28 cellular contexts compared by ENCODE assay signal in the genomic region with DNA sequence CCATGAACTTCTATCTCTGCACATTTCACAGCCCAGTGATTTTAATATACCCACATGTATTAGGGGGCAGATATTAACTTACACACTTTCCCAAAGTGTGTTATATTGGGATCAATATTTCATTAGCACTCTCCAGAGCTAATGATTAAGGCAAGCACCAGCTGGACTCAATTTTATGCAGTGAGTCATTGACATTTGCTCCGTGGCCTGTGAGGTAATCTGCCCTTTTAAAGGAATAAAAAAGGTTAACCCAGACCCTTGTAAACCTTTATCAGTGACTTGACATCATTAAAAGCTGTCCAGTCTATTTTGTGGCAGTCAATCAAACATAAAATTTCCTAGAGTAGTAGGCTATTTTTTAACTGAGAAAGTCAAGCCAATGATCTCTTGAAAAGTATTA.
"Had no signal": no experiment of that assay in that cellular context is flagged by ENCODE, and none has a peak within 500 bp of the region (broad histone marks: within the 10 kb centered on the region; RNA-seq: fewer than 3 reads in every experiment).

No MANE protein-coding gene starts in this region.

- H3K9me3 ChIP-seq: MG63, SK-N-SH had no signal

- H3K27ac ChIP-seq: brain microvascular endothelial cell, cardiac muscle cell had no signal

- H3K4me3 ChIP-seq: cardiac muscle cell, MG63 had no signal

- DNase-seq: activated B cell treated with CpG ODN at 0.5 μM for 24 hours; activated CD4-positive, alpha-beta T cell treated with anti-CD3 and anti-CD28 coated beads for 1 hour; activated CD4-positive, alpha-beta T cell treated with anti-CD3 and anti-CD28 coated beads, Interleukin-2, amount 10 ng/mL, durations not matched to agents 24 days and 14 days; activated CD4-positive, alpha-beta T cell treated with anti-CD3 and anti-CD28 coated beads, Interleukin-2, amount 50 U/mL, for 48 hours; activated CD8-positive, alpha-beta memory T cell treated with anti-CD3 and anti-CD28 coated beads, Interleukin-2, amount 10 ng/mL, durations not matched to agents 7 days and 5 days; activated effector memory CD4-positive, alpha-beta T cell treated with Interleukin-2 at 50 U/mL for 16 hours; activated naive CD4-positive, alpha-beta T cell treated with Interleukin-2 at 50 U/mL for 16 hours; activated naive CD8-positive, alpha-beta T cell treated with anti-CD3 and anti-CD28 coated beads, Interleukin-2, amount 50 U/mL, for 24 hours; activated T-cell treated with anti-CD3 and anti-CD28 coated beads, Interleukin-2, amount 50 U/mL, for 24 hours; amniotic stem cell; brain microvascular endothelial cell; KG1; MG63; MV-4-11; NCI-H1092 treated with DMSO at 0.1 percent for 48 hours; NCI-H1417 treated with DMSO at 0.1 percent for 48 hours; NCI-H1694; NCI-H2029; NCI-H2107; NCI-H2171 treated with DMSO at 0.1 percent for 48 hours; NCI-H510A treated with DMSO at 0.1 percent for 48 hours; NCI-H69; NK-92 treated with Interleukin-12 subunit alpha and Interleukin-12 subunit beta, amount 100 ng/mL, for 24 hours; OCI-M1; RPMI8226; SK-N-SH; SW 1271 had no signal

- H3K27me3 ChIP-seq: brain microvascular endothelial cell, cardiac muscle cell, MG63 had no signal

- H3K36me3 ChIP-seq: brain microvascular endothelial cell, cardiac muscle cell, MG63 had no signal
